ENCODE assay signal across 17 cellular contexts in genomic region chr15:58303236-58303635, GRCh38.
"Had no signal": no experiment of that assay in that cellular context is flagged by ENCODE, and none has a peak within 500 bp of the region (broad histone marks: within the 10 kb centered on the region; RNA-seq: fewer than 3 reads in every experiment).

No MANE protein-coding gene starts in this region.

- H3K36me3 Mint-ChIP-seq: naive B cell had no signal

- H3K4me3 Mint-ChIP-seq: naive B cell had no signal

- ATAC-seq: body of pancreas, esophagus mucosa, left lobe of liver had no signal

- H3K27me3 ChIP-seq: body of pancreas had no signal

- H3K9me3 ChIP-seq: body of pancreas had no signal

- H3K27ac Mint-ChIP-seq: naive B cell had no signal

- H3K27ac ChIP-seq: body of pancreas had no signal

- DNase-seq: activated CD4-positive, alpha-beta T cell treated with anti-CD3 and anti-CD28 coated beads, Interleukin-2, amount 50 U/mL, for 4 hours; activated gamma-delta T cell treated with Interleukin-2 at 50 U/mL for 16 hours; activated T-cell treated with anti-CD3 and anti-CD28 coated beads, Interleukin-2, amount 50 U/mL, for 48 hours; amygdala; caudate nucleus; hippocampal formation; midbrain; naive B cell; nucleus accumbens; posterior cingulate gyrus; retina; stimulated activated CD4-positive, alpha-beta T cell treated with anti-CD3 and anti-CD28 coated beads, Interleukin-12 subunit alpha, Interleukin-12 subunit beta, amount 100 ng/mL, for 4 hours; stimulated activated CD4-positive, alpha-beta T cell treated with anti-CD3 and anti-CD28 coated beads, Interleukin-2, amount 100 ng/mL, for 24 hours; T-helper 9 cell had no signal

- H3K4me3 ChIP-seq: body of pancreas had no signal

- H3K4me1 ChIP-seq: body of pancreas had no signal
